ENCODE assay signal across 7 cellular contexts in genomic region chr19:10113592-10113963, GRCh38. TPM values are rescaled to one million over a fixed set of nuclear protein-coding genes. Genes with fewer than 3 reads are reported as not detected.
DNase-seq lines count a peak whose midpoint lies in the region; ATAC-seq and TF ChIP-seq lines count a peak whose summit lies in the region.

No MANE protein-coding gene starts in this region.

- H3K4me1 ChIP-seq in DND-41 (ENCODE audit: insufficient read depth, low read length) (peaks cover 11% of the 10 kb centered on the region), HUES48 (ENCODE audit: control insufficient read depth, insufficient read depth, low read length) (no peaks in the 10 kb centered on the region; the same call in 1 of the 2 replicates)

- peaks cover 28 to 38% (median 36%) of the 10 kb centered on the region in 3 donors for H3K4me1 Mint-ChIP-seq in naive B cell

- H4K20me1 ChIP-seq in DND-41 (ENCODE audit: insufficient read depth, low read length), result peaks cover 87% of the 10 kb centered on the region

- peaks cover 0 to 7% of the 10 kb centered on the region in 2 donors for H3K36me3 Mint-ChIP-seq in naive B cell

- H3K27ac ChIP-seq in DND-41 (ENCODE audit: low read length) (no peak overlapping the region; the same call in 1 of the 2 replicates), HUES48 (ENCODE audit: low read depth, low read length) (peak overlapping the region; percentile 16)

- H3K4me3 ChIP-seq in DND-41 (ENCODE audit: low read depth in 1 of 2, low read length in 2 of 2) (no peak overlapping the region), HUES48 (ENCODE audit: low read depth, low read length) (no peak overlapping the region)

- peak; percentile 7 for ATAC-seq in DND-41 (ENCODE audit: insufficient read depth, low read depth)
- ATAC-seq in naive B cell (ENCODE audit: low read depth in 2 of 2), result no peak
- no peak for ATAC-seq in GM21381 (IDR thresholded peaks at IDR 0.05; ENCODE audit: unreplicated experiment)

- peaks cover 26% of the 10 kb centered on the region for H3K79me2 ChIP-seq in DND-41 (ENCODE audit: insufficient read depth, low read length)

- H3K4me2 ChIP-seq in DND-41 (ENCODE audit: insufficient read depth, low read length), result no peak overlapping the region

- no peaks in the 10 kb centered on the region for H3K9me3 ChIP-seq in DND-41 (ENCODE audit: insufficient read depth, low read length, severe bottlenecking)
- no peaks in the 10 kb centered on the region for H3K9me3 ChIP-seq in HUES48 (ENCODE audit: control insufficient read depth, insufficient read depth, low read length)

- H3K9ac ChIP-seq in DND-41 (ENCODE audit: low read depth, low read length) (no peak overlapping the region), HUES48 (ENCODE audit: low read depth, low read length) (no peak overlapping the region)

- no peak overlapping the region for H3K4me3 Mint-ChIP-seq in naive B cell

- H3K36me3 ChIP-seq in DND-41 (ENCODE audit: insufficient read depth, low read length), result peaks cover 83% of the 10 kb centered on the region
- H3K36me3 ChIP-seq in HUES48 (ENCODE audit: control insufficient read depth, insufficient read depth, low read length), result peaks cover 72% of the 10 kb centered on the region

- peak overlapping the region in 4 of 6 donors; percentile 14 to 88 (median 60) for H3K27ac Mint-ChIP-seq in naive B cell

- H3K9me3 Mint-ChIP-seq in naive B cell, result no peaks in the 10 kb centered on the region

- no peak for TF ChIP-seq CTCF in DND-41 (IDR thresholded peaks at IDR 0.05; ENCODE audit: borderline replicate concordance, extremely low read depth, low read length, poor library complexity, severe bottlenecking)

- no peak overlapping the region for H2AFZ ChIP-seq in DND-41 (ENCODE audit: low read depth, low read length)

- no peaks in the 10 kb centered on the region for H3K27me3 Mint-ChIP-seq in naive B cell

- DNase-seq in DND-41 (no peak), naive B cell (no peak), AML-193 (lab: John Stamatoyannopoulos, UW) (no peak), NCI-H1092 (lab: John Stamatoyannopoulos, UW) (no peak)
- DNase-seq in activated CD8-positive, alpha-beta memory T cell treated with anti-CD3 and anti-CD28 coated beads for 24 hours, result peak; percentile 83

- H3K27me3 ChIP-seq in DND-41 (ENCODE audit: insufficient read depth, low read length, poor library complexity) (no peaks in the 10 kb centered on the region), HUES48 (ENCODE audit: control insufficient read depth, insufficient read depth, low read length) (no peaks in the 10 kb centered on the region)

RNA-seq across cellular contexts. Expression of gene P2RY11, which starts 2.1 kb away (rescaled TPM):
- polyA plus RNA-seq in naive B cell (ENCODE audit: low read depth in 6 of 6), result 1 to 10 TPM in 3 of 6 donors, under 1 TPM in 3; 0.69 to 1.2 (median 0.92) TPM

RNA-seq across cellular contexts. Expression of gene EIF3G, which starts 6.1 kb away (rescaled TPM):
- 100 to 1,000 TPM; 141 to 177 (median 159) TPM for polyA plus RNA-seq in naive B cell (ENCODE audit: low read depth in 6 of 6)

RNA-seq across cellular contexts. Expression of gene PPAN, which starts 7.4 kb away (rescaled TPM):
- 10 to 100 TPM in 5 of 6 donors, 1 to 10 TPM in 1; 7.8 to 30.7 (median 15.1) TPM for polyA plus RNA-seq in naive B cell (ENCODE audit: low read depth in 6 of 6)

RNA-seq across cellular contexts. Expression of gene ANGPTL6, which starts 11.1 kb away (rescaled TPM):
- polyA plus RNA-seq in naive B cell (ENCODE audit: low read depth in 6 of 6), result 1 to 10 TPM in 1 of 6 donors, under 1 TPM in 3, not detected in 2; 0.39 to 1.1 (median 0.65) TPM

RNA-seq across cellular contexts. Expression of gene SHFL, which starts 27.5 kb away (rescaled TPM):
- 10 to 100 TPM; 14.7 to 37.0 (median 23.8) TPM for polyA plus RNA-seq in naive B cell (ENCODE audit: low read depth in 6 of 6)
